ENCODE assay signal across 25 cellular contexts in genomic region chr7:149474309-149475120, GRCh38. TPM values are rescaled to one million over a fixed set of nuclear protein-coding genes. Genes with fewer than 3 reads are reported as not detected.
DNase-seq lines count a peak whose midpoint lies in the region; ATAC-seq, FAIRE-seq and TF ChIP-seq lines count a peak whose summit lies in the region.
"Had no signal": no experiment of that assay in that cellular context is flagged by ENCODE, and none has a peak within 500 bp of the region (broad histone marks: within the 10 kb centered on the region; RNA-seq: fewer than 3 reads in every experiment).

No MANE protein-coding gene starts in this region.

- H3K4me1 Mint-ChIP-seq in stimulated activated memory B cell treated with anti-CD40 and anti-IgM and Interleukin-4, amounts not matched to agents 10 μg/mL and 1 μg/mL and 100 μg/mL, for 72 hours, result no peaks in the 10 kb centered on the region

- CTCF ChIA-PET in HepG2 (lab: Yijun Ruan, JAX; ENCODE audit: low intra/inter-chr PET ratio, low total read pairs), result no interaction called here

- no peak for FAIRE-seq in HepG2 (lab: Jason Lieb, UNC)
- FAIRE-seq: GM18507 had no signal

- no peak for TF ChIP-seq RAD21 in HepG2 (CRISPR knock-in tag; IDR thresholded peaks at IDR 0.05)

- no peaks in the 10 kb centered on the region for H3K27me3 Mint-ChIP-seq in stimulated activated memory B cell treated with anti-CD40 and anti-IgM and Interleukin-4, amounts not matched to agents 10 μg/mL and 1 μg/mL and 100 μg/mL, for 72 hours
- H3K27me3 Mint-ChIP-seq: CD4-positive, alpha-beta T cell; naive thymus-derived CD8-positive, alpha-beta T cell; stimulated activated naive CD8-positive, alpha-beta T cell treated with anti-CD3 and anti-CD28 coated beads, Interleukin-15, Interleukin-2, amounts not matched to agents 100 ng/mL and 50 ng/mL, for 24 hours had no signal

- POLR2A ChIA-PET in HepG2 (lab: Yijun Ruan, JAX), result no interaction called here

- TF ChIP-seq CTCF in GM12875 (IDR thresholded peaks at IDR 0.05; ENCODE audit: borderline replicate concordance, insufficient read depth, low read depth, low read length) (0 out of 2 replicates have a peak, but pooled peaks have one; percentile 1), NB4 (IDR thresholded peaks at IDR 0.05; ENCODE audit: low read depth, low read length) (peak; percentile 6), HepG2 (CRISPR knock-in tag; IDR thresholded peaks at IDR 0.05) (no peak), breast epithelium (IDR thresholded peaks at IDR 0.05) (no peak)

- intact Hi-C loops in HepG2 (cut with micrococcal nuclease; ENCODE audit: unreplicated experiment), result no loop called here
- intact Hi-C loops in breast epithelium (cut with DNase I; ENCODE audit: low total_unique reads), result loop anchor here (10.0 kb wide), 1 partner anchor 360 kb away; the partner anchor contains the start of gene ZNF862

- H3K36me3 Mint-ChIP-seq in stimulated activated memory B cell treated with anti-CD40 and anti-IgM and Interleukin-4, amounts not matched to agents 10 μg/mL and 1 μg/mL and 100 μg/mL, for 72 hours, result peaks cover 90% of the 10 kb centered on the region

- H4K20me1 ChIP-seq in HepG2 (ENCODE audit: insufficient read depth, low read length), result no peaks in the 10 kb centered on the region

- BruUV-seq in HepG2 (replicated peaks; lab: Mats Ljungman, UMichigan), result no TSS peak

- TF ChIP-seq POLR2A in NB4 (IDR thresholded peaks at IDR 0.05; ENCODE audit: extremely low read depth, insufficient read length) (no peak), HepG2 (IDR thresholded peaks at IDR 0.05; ENCODE audit: insufficient read depth in 1 of 2, low read depth in 2 of 2, low read length in 2 of 2) (no peak), breast epithelium (IDR thresholded peaks at IDR 0.05) (no peak)

- H3K9me3 Mint-ChIP-seq in stimulated activated memory B cell treated with anti-CD40 and anti-IgM and Interleukin-4, amounts not matched to agents 10 μg/mL and 1 μg/mL and 100 μg/mL, for 72 hours, result peaks cover 12% of the 10 kb centered on the region

- H3K36me3 ChIP-seq in HepG2 (replicated peaks in 1 of 2; ENCODE audit: control insufficient read depth in 1 of 2, insufficient read depth in 2 of 2, low read length in 2 of 2), result peaks cover 8 to 54% of the 10 kb centered on the region in 2 experiments
- H3K36me3 ChIP-seq in breast epithelium, result peaks cover 11% of the 10 kb centered on the region
- H3K36me3 ChIP-seq: ovary had no signal

- no peak overlapping the region for H3K27ac Mint-ChIP-seq in stimulated activated memory B cell treated with anti-CD40 and anti-IgM and Interleukin-4, amounts not matched to agents 10 μg/mL and 1 μg/mL and 100 μg/mL, for 72 hours
- H3K27ac Mint-ChIP-seq: CD4-positive, alpha-beta T cell; naive thymus-derived CD8-positive, alpha-beta T cell; stimulated activated naive CD8-positive, alpha-beta T cell treated with anti-CD3 and anti-CD28 coated beads, Interleukin-15, Interleukin-2, amounts not matched to agents 100 ng/mL and 50 ng/mL, for 24 hours; WTC11 had no signal

- in situ Hi-C loops in HepG2 (cut with HindIII; ENCODE audit: extremely low pct_ligation_motif_present, low pct_unique_long_range_greater_than_20kb), result no loop called here

- TF ChIP-seq EP300 in HepG2 (IDR thresholded peaks at IDR 0.05; ENCODE audit: low read depth in 2 of 2, low read length in 2 of 2) (no peak), HepG2 (CRISPR knock-in tag; IDR thresholded peaks at IDR 0.05; ENCODE audit: borderline replicate concordance) (no peak)

- no peaks in the 10 kb centered on the region for H3K79me2 ChIP-seq in HepG2 (ENCODE audit: insufficient read depth, low read length)

- H3K27me3 ChIP-seq in HepG2 (ENCODE audit: control insufficient read depth in 1 of 2, insufficient read depth in 2 of 2, low read length in 2 of 2), result no peaks in the 10 kb centered on the region
- H3K27me3 ChIP-seq in breast epithelium, result no peaks in the 10 kb centered on the region
- H3K27me3 ChIP-seq: heart right ventricle, ovary, right atrium auricular region, tibial nerve had no signal

- DNase-seq in NB4 (ENCODE audit: low read depth) (no peak), HepG2 (ENCODE audit: low spot score) (no peak), middle frontal gyrus (ENCODE audit: extremely low spot score, low spot score) (no peak), breast epithelium (ENCODE audit: low spot score in 2 of 2) (no peak)
- DNase-seq: activated CD4-positive, alpha-beta T cell treated with anti-CD3 and anti-CD28 coated beads, Interleukin-2, amount 50 U/mL, for 48 hours; activated effector memory CD4-positive, alpha-beta T cell treated with Interleukin-2 at 50 U/mL for 16 hours; CD4-positive, alpha-beta T cell; DMS 273 treated with DMSO at 0.1 percent for 48 hours; heart right ventricle; left colon; naive thymus-derived CD8-positive, alpha-beta T cell; NCI-H1105; NCI-H2029; NCI-H345; OCI-M1; ovary; T-helper 9 cell had no signal

- no peak overlapping the region for H3K4me2 ChIP-seq in HepG2 (ENCODE audit: low read depth, low read length)

- no peak overlapping the region for H3K4me3 Mint-ChIP-seq in stimulated activated memory B cell treated with anti-CD40 and anti-IgM and Interleukin-4, amounts not matched to agents 10 μg/mL and 1 μg/mL and 100 μg/mL, for 72 hours
- H3K4me3 Mint-ChIP-seq: CD4-positive, alpha-beta T cell; naive thymus-derived CD8-positive, alpha-beta T cell; stimulated activated naive CD8-positive, alpha-beta T cell treated with anti-CD3 and anti-CD28 coated beads, Interleukin-15, Interleukin-2, amounts not matched to agents 100 ng/mL and 50 ng/mL, for 24 hours; WTC11 had no signal

- H2AFZ ChIP-seq in HepG2 (ENCODE audit: low read length), result no peak overlapping the region

- H3K27ac ChIP-seq in HepG2 (ENCODE audit: extremely low read length, insufficient read depth, low read length), result no peak overlapping the region
- H3K27ac ChIP-seq in breast epithelium, result no peak overlapping the region
- H3K27ac ChIP-seq: heart right ventricle, ovary, right atrium auricular region, tibial nerve had no signal

- no peak overlapping the region for H3K4me3 ChIP-seq in GM12875 (ENCODE audit: low read depth, low read length)
- H3K4me3 ChIP-seq in NB4 (ENCODE audit: low read depth, low read length), result no peak overlapping the region
- no peak overlapping the region for H3K4me3 ChIP-seq in HepG2 (replicated peaks in 1 of 3; ENCODE audit: insufficient read depth in 1 of 3, low read depth in 2 of 3, low read length in 3 of 3)
- H3K4me3 ChIP-seq in breast epithelium, result no peak overlapping the region
- H3K4me3 ChIP-seq: heart right ventricle, ovary, right atrium auricular region, tibial nerve had no signal

- ATAC-seq in HepG2 (no peak), GM18517 (IDR thresholded peaks at IDR 0.05; ENCODE audit: unreplicated experiment) (no peak)
- ATAC-seq in stimulated activated memory B cell treated with anti-CD40 and anti-IgM and Interleukin-4, amounts not matched to agents 10 μg/mL and 1 μg/mL and 100 μg/mL, for 72 hours, result peak; percentile 41
- ATAC-seq: left colon; naive thymus-derived CD8-positive, alpha-beta T cell; WTC11 had no signal

- WGBS in HepG2 (ENCODE audit: low lambda C conversion rate), result 97% methylated on average over 73 of the region's 77 CpGs

- H3K9me3 ChIP-seq in HepG2 (ENCODE audit: low read length) (no peaks in the 10 kb centered on the region; the same call in 1 of the 2 replicates), breast epithelium (no peaks in the 10 kb centered on the region)
- H3K9me3 ChIP-seq: ovary had no signal

- H3K4me1 ChIP-seq in HepG2 (ENCODE audit: insufficient read depth, low read length) (no peaks in the 10 kb centered on the region), breast epithelium (no peaks in the 10 kb centered on the region)
- H3K4me1 ChIP-seq: heart right ventricle, right atrium auricular region, tibial nerve had no signal

- H3K9ac ChIP-seq in HepG2 (ENCODE audit: insufficient read depth, low read depth, low read length), result no peak overlapping the region

RNA-seq across cellular contexts. Expression of gene ZNF777, which starts 13.7 kb away (rescaled TPM):
- total RNA-seq in HepG2 (2016; rRNA removed; fragmentation: Illumina TruSeq; extraction: Trizol) (4.4 and 6.0 TPM in 2 replicates), breast epithelium (1 to 10 TPM; 5.1 to 8.5 (median 8.2) TPM)
- total RNA-seq in HepG2 (2016; cell fraction: cytosol; rRNA removed; fragmentation: Illumina TruSeq; extraction: Trizol; ENCODE audit: low read depth), result 1.1 and 1.2 TPM in 2 replicates
- total RNA-seq in HepG2 (2016; cell fraction: insoluble cytoplasmic fraction; rRNA removed; fragmentation: Illumina TruSeq; extraction: Trizol), result 3.5 and 5.9 TPM in 2 replicates
- 4.0 and 4.1 TPM in 2 replicates for total RNA-seq in HepG2 (2016; cell fraction: membrane; rRNA removed; fragmentation: Illumina TruSeq; extraction: Trizol)
- total RNA-seq in HepG2 (2016; cell fraction: nucleus; rRNA removed; fragmentation: Illumina TruSeq; extraction: Trizol), result 3.7 and 3.9 TPM in 2 replicates
- 3.8 and 4.8 TPM in 2 replicates for polyA plus RNA-seq in HepG2 (2011; rRNA removed)
- polyA plus RNA-seq in HepG2 (2011; cell fraction: cytosol; rRNA removed), result 3.9 and 5.3 TPM in 2 replicates
- polyA plus RNA-seq in HepG2 (2011; cell fraction: nucleus; rRNA removed), result 3.7 and 3.8 TPM in 2 replicates
- 3.7 and 4.3 TPM in 2 replicates for polyA plus RNA-seq in HepG2 (2012)
- 0.96 and 1.2 TPM in 2 replicates for polyA plus RNA-seq in HepG2 (2016; cell fraction: cytosol; fragmentation: Illumina TruSeq; extraction: Trizol; ENCODE audit: low read depth)
- 7.4 and 9.5 TPM in 2 replicates for polyA plus RNA-seq in HepG2 (2016; cell fraction: insoluble cytoplasmic fraction; fragmentation: Illumina TruSeq; extraction: Trizol; ENCODE audit: low read depth)
- 3.4 and 3.5 TPM in 2 replicates for polyA plus RNA-seq in HepG2 (2016; cell fraction: membrane; fragmentation: Illumina TruSeq; extraction: Trizol; ENCODE audit: low read depth)
- polyA plus RNA-seq in HepG2 (2016; cell fraction: nucleus; fragmentation: Illumina TruSeq; extraction: Trizol; ENCODE audit: insufficient read depth, low read depth), result 7.3 and 8.5 TPM in 2 replicates
- 5.7 and 8.2 TPM in 2 replicates for polyA minus RNA-seq in HepG2 (2011; rRNA and poly(A)+ RNA removed; ENCODE audit: low replicate concordance)
- 5.0 and 5.4 TPM in 2 replicates for polyA minus RNA-seq in HepG2 (2011; cell fraction: cytosol; rRNA and poly(A)+ RNA removed)
- polyA minus RNA-seq in HepG2 (2011; cell fraction: nucleus; rRNA and poly(A)+ RNA removed), result 3.2 and 3.7 TPM in 2 replicates

RNA-seq across cellular contexts. Expression of gene ZNF746, which starts 23.1 kb away (rescaled TPM):
- 8.0 and 8.1 TPM in 2 replicates for total RNA-seq in HepG2 (2016; rRNA removed; fragmentation: Illumina TruSeq; extraction: Trizol)
- 1.4 and 1.5 TPM in 2 replicates for total RNA-seq in HepG2 (2016; cell fraction: cytosol; rRNA removed; fragmentation: Illumina TruSeq; extraction: Trizol; ENCODE audit: low read depth)
- 6.1 and 8.8 TPM in 2 replicates for total RNA-seq in HepG2 (2016; cell fraction: insoluble cytoplasmic fraction; rRNA removed; fragmentation: Illumina TruSeq; extraction: Trizol)
- total RNA-seq in HepG2 (2016; cell fraction: membrane; rRNA removed; fragmentation: Illumina TruSeq; extraction: Trizol), result 4.5 and 5.4 TPM in 2 replicates
- total RNA-seq in HepG2 (2016; cell fraction: nucleus; rRNA removed; fragmentation: Illumina TruSeq; extraction: Trizol), result 6.8 and 7.9 TPM in 2 replicates
- 3.8 and 4.1 TPM in 2 replicates for polyA plus RNA-seq in HepG2 (2011; rRNA removed)
- polyA plus RNA-seq in HepG2 (2011; cell fraction: cytosol; rRNA removed), result 2.1 and 2.5 TPM in 2 replicates
- 12.0 and 13.8 TPM in 2 replicates for polyA plus RNA-seq in HepG2 (2011; cell fraction: nucleus; rRNA removed)
- polyA plus RNA-seq in HepG2 (2012), result 3.9 and 4.3 TPM in 2 replicates
- polyA plus RNA-seq in HepG2 (2016; cell fraction: cytosol; fragmentation: Illumina TruSeq; extraction: Trizol; ENCODE audit: low read depth), result 0.61 and 0.66 TPM in 2 replicates
- polyA plus RNA-seq in HepG2 (2016; cell fraction: insoluble cytoplasmic fraction; fragmentation: Illumina TruSeq; extraction: Trizol; ENCODE audit: low read depth), result 4.8 and 8.0 TPM in 2 replicates
- polyA plus RNA-seq in HepG2 (2016; cell fraction: membrane; fragmentation: Illumina TruSeq; extraction: Trizol; ENCODE audit: low read depth), result 1.5 and 1.8 TPM in 2 replicates
- 15.0 and 16.0 TPM in 2 replicates for polyA plus RNA-seq in HepG2 (2016; cell fraction: nucleus; fragmentation: Illumina TruSeq; extraction: Trizol; ENCODE audit: insufficient read depth, low read depth)
- 11.2 and 15.4 TPM in 2 replicates for polyA minus RNA-seq in HepG2 (2011; rRNA and poly(A)+ RNA removed; ENCODE audit: low replicate concordance)
- polyA minus RNA-seq in HepG2 (2011; cell fraction: cytosol; rRNA and poly(A)+ RNA removed), result 4.7 and 5.1 TPM in 2 replicates
- polyA minus RNA-seq in HepG2 (2011; cell fraction: nucleus; rRNA and poly(A)+ RNA removed), result 10.4 and 12.0 TPM in 2 replicates
- 10 to 100 TPM; 23.5 to 27.5 (median 23.7) TPM for total RNA-seq in breast epithelium

Comparison
In these comparisons a context has a peak if more than half of its experiments do, and no peak if none do; other contexts are left out.
1. CTCF ChIP-seq: peak in GM12875 (single experiment) and NB4 (single experiment); none in HepG2 (single experiment) and breast epithelium (0 of 3).